Comparison of ENCODE assay signal across 8 cellular contexts in the genomic region with DNA sequence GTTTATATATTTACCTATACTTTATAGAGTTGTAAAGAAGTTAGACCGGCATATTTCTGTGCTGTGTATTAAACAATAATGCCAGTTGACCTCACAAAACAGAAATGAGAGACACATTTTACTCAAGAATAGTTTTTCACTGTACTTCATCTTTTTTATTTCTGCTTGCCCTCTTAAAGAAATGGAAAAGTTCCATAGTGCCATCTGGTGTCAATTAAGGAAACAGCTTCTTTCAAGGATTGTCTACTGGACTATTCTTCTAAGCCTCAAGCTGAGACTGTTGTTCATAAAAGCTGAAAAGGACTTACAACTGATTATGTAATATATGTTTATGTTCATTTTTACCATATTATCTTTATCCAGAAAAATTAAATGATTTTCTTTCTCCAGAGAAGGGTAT.
DNase-seq lines count a peak whose midpoint lies in the region; ATAC-seq and TF ChIP-seq lines count a peak whose summit lies in the region.

No MANE protein-coding gene starts in this region.

- H3K27me3 ChIP-seq in Caco-2 (replicated peaks; ENCODE audit: control insufficient read depth, insufficient read depth, low read length) (no peaks in the 10 kb centered on the region), PC-9 (ENCODE audit: insufficient read depth, low read depth) (no peaks in the 10 kb centered on the region)
- no peaks in the 10 kb centered on the region for H3K27me3 ChIP-seq in CD8-positive, alpha-beta T cell (ENCODE audit: insufficient read depth, low read length)

- no peak overlapping the region for H3K4me3 ChIP-seq in Caco-2 (ENCODE audit: low read depth, low read length)
- no peak overlapping the region for H3K4me3 ChIP-seq in PC-9
- no peak overlapping the region for H3K4me3 ChIP-seq in CD8-positive, alpha-beta T cell (ENCODE audit: low read depth, low read length)

- H3K79me2 ChIP-seq in PC-9 (ENCODE audit: low read depth): no peaks in the 10 kb centered on the region

- no peak overlapping the region for H3K4me2 ChIP-seq in PC-9

- H3K9me3 ChIP-seq in Caco-2 (no peaks in the 10 kb centered on the region), PC-9 (ENCODE audit: insufficient read depth, low read depth) (no peaks in the 10 kb centered on the region), T-helper 17 cell (ENCODE audit: control insufficient read depth, low read length, poor library complexity, severe bottlenecking) (no peaks in the 10 kb centered on the region)
- H3K9me3 ChIP-seq in CD8-positive, alpha-beta T cell (ENCODE audit: low read length): no peaks in the 10 kb centered on the region

- H3K27me3 Mint-ChIP-seq in Caco-2 (ENCODE audit: insufficient read depth, unreplicated experiment): peaks cover under 1% of the 10 kb centered on the region
- H3K27me3 Mint-ChIP-seq in CD8-positive, alpha-beta T cell (ENCODE audit: low read depth): no peaks in the 10 kb centered on the region
- no peaks in the 10 kb centered on the region for H3K27me3 Mint-ChIP-seq in T-helper 17 cell

- no peaks in the 10 kb centered on the region for H4K20me1 ChIP-seq in PC-9 (ENCODE audit: insufficient read depth)

- H3K36me3 Mint-ChIP-seq in Caco-2 (ENCODE audit: insufficient read depth, unreplicated experiment) (no peaks in the 10 kb centered on the region), T-helper 17 cell (ENCODE audit: low read depth) (no peaks in the 10 kb centered on the region)
- no peaks in the 10 kb centered on the region for H3K36me3 Mint-ChIP-seq in CD8-positive, alpha-beta T cell

- no TSS peak for BruUV-seq in Caco-2 (replicated peaks; lab: Mats Ljungman, UMichigan)
- BruUV-seq in PC-9 (replicated peaks; lab: Mats Ljungman, UMichigan): no TSS peak

- H3K27ac Mint-ChIP-seq in Caco-2 (ENCODE audit: unreplicated experiment): no peak overlapping the region
- no peak overlapping the region for H3K27ac Mint-ChIP-seq in CD8-positive, alpha-beta T cell
- H3K27ac Mint-ChIP-seq in T-helper 17 cell: no peak overlapping the region

- no peak overlapping the region for H2AFZ ChIP-seq in PC-9

- H3K4me1 Mint-ChIP-seq in Caco-2 (ENCODE audit: low read depth, unreplicated experiment) (peaks cover 8% of the 10 kb centered on the region), T-helper 17 cell (no peaks in the 10 kb centered on the region)
- H3K4me1 Mint-ChIP-seq in CD8-positive, alpha-beta T cell (ENCODE audit: low read depth): no peaks in the 10 kb centered on the region

- H3K9me2 ChIP-seq in PC-9 (ENCODE audit: insufficient read depth): no peaks in the 10 kb centered on the region

- no peaks in the 10 kb centered on the region for H3F3A ChIP-seq in PC-9 (ENCODE audit: insufficient read depth, low read depth)

- no peak overlapping the region for H3K27ac ChIP-seq in PC-9
- no peak overlapping the region for H3K27ac ChIP-seq in CD8-positive, alpha-beta T cell (ENCODE audit: low read depth, low read length)

- DNase-seq in Caco-2: peak in 1 of 2 experiments; percentile 16
- peak; percentile 41 for DNase-seq in HS-27A (ENCODE audit: low read depth)
- DNase-seq in PC-9: no peak
- DNase-seq in globus pallidus (ENCODE audit: low spot score): peak; percentile 11
- DNase-seq in activated CD4-positive, alpha-beta T cell treated with anti-CD3 and anti-CD28 coated beads, Interleukin-2, amount 50 U/mL, for 1 hour: no peak
- DNase-seq in CD8-positive, alpha-beta T cell: no peak
- DNase-seq in T-helper 17 cell: no peak
- no peak for DNase-seq in NCI-H2107 treated with DMSO at 0.1 percent for 48 hours (lab: John Stamatoyannopoulos, UW; ENCODE audit: unreplicated experiment)

- no peak overlapping the region for H3K4me3 Mint-ChIP-seq in Caco-2 (ENCODE audit: unreplicated experiment)
- no peak overlapping the region for H3K4me3 Mint-ChIP-seq in CD8-positive, alpha-beta T cell
- H3K4me3 Mint-ChIP-seq in T-helper 17 cell: no peak overlapping the region

- POLR2A ChIA-PET in Caco-2 (lab: Charles Lee): no interaction called here
- POLR2A ChIA-PET in PC-9 (lab: Charles Lee; ENCODE audit: unreplicated experiment): no interaction called here
- POLR2A ChIA-PET in CD8-positive, alpha-beta T cell (lab: Charles Lee): no interaction called here

- no peaks in the 10 kb centered on the region for H3K36me3 ChIP-seq in Caco-2 (ENCODE audit: control insufficient read depth, insufficient read depth, low read length)
- H3K36me3 ChIP-seq in PC-9 (ENCODE audit: low read depth): no peaks in the 10 kb centered on the region
- H3K36me3 ChIP-seq in CD8-positive, alpha-beta T cell (ENCODE audit: insufficient read depth, low read length): no peaks in the 10 kb centered on the region

- H3K9me3 Mint-ChIP-seq in Caco-2 (ENCODE audit: unreplicated experiment): no peaks in the 10 kb centered on the region
- H3K9me3 Mint-ChIP-seq in CD8-positive, alpha-beta T cell: peaks cover 1% of the 10 kb centered on the region

- H3K4me1 ChIP-seq in Caco-2 (peaks cover 11% of the 10 kb centered on the region; the same call in 1 of the 2 replicates), PC-9 (replicated peaks; ENCODE audit: insufficient read depth) (no peaks in the 10 kb centered on the region)
- H3K4me1 ChIP-seq in CD8-positive, alpha-beta T cell (ENCODE audit: insufficient read depth, low read length): no peaks in the 10 kb centered on the region

- ATAC-seq in CD8-positive, alpha-beta T cell: no peak
- no peak for ATAC-seq in T-helper 17 cell

- CTCF ChIA-PET in Caco-2 (lab: Charles Lee) (interaction anchor here (1.0 to 1.3 kb wide), 2 partner anchors 353 to 1071 kb away, joined by 3 read pairs; no protein-coding TSS in a partner anchor), PC-9 (lab: Charles Lee) (interaction anchor here (0.5 to 1.0 kb wide), 4 partner anchors 211 to 527 kb away, joined by 3 read pairs; no protein-coding TSS in a partner anchor)
- CTCF ChIA-PET in CD8-positive, alpha-beta T cell (lab: Charles Lee): no interaction called here

- intact Hi-C loops in Caco-2 (cut with micrococcal nuclease; ENCODE audit: unreplicated experiment): loop anchor here (1.0 kb wide), 2 partner anchors 13 to 1071 kb away; no protein-coding TSS in a partner anchor
- intact Hi-C loops in PC-9 (cut with micrococcal nuclease; ENCODE audit: unreplicated experiment): loop anchor here (1.0 to 5.0 kb wide), 2 partner anchors 387 to 1071 kb away; no protein-coding TSS in a partner anchor
- intact Hi-C loops in CD8-positive, alpha-beta T cell (cut with DNase I, micrococcal nuclease): no loop called here

- TF ChIP-seq CTCF in Caco-2 (IDR thresholded peaks at IDR 0.05; ENCODE audit: insufficient read depth in 1 of 2, low read depth in 1 of 2, low read length in 1 of 2, severe bottlenecking in 1 of 2, unreplicated experiment in 1 of 2) (peak; percentile 40 to 43), PC-9 (conservative IDR thresholded peaks at IDR 0.05) (peak; percentile 69)
- TF ChIP-seq CTCF in CD8-positive, alpha-beta T cell (IDR thresholded peaks at IDR 0.05): no peak

Comparison
In these comparisons a context has a peak if more than half of its experiments do, and no peak if none do; other contexts are left out.
1. DNase-seq: peak in HS-27A (single experiment) and globus pallidus (single experiment); none in PC-9 (0 of 2), activated CD4-positive, alpha-beta T cell treated with anti-CD3 and anti-CD28 coated beads, Interleukin-2, amount 50 U/mL, for 1 hour (single experiment), CD8-positive, alpha-beta T cell (0 of 7), T-helper 17 cell (0 of 3) and NCI-H2107 treated with DMSO at 0.1 percent for 48 hours (single experiment).
2. intact Hi-C loops: an anchor here in Caco-2 (1.0 kb wide) and PC-9 (1.0 to 5.0 kb wide); none called in CD8-positive, alpha-beta T cell.